1 cellular context compared by ENCODE assay signal in the genomic region with DNA sequence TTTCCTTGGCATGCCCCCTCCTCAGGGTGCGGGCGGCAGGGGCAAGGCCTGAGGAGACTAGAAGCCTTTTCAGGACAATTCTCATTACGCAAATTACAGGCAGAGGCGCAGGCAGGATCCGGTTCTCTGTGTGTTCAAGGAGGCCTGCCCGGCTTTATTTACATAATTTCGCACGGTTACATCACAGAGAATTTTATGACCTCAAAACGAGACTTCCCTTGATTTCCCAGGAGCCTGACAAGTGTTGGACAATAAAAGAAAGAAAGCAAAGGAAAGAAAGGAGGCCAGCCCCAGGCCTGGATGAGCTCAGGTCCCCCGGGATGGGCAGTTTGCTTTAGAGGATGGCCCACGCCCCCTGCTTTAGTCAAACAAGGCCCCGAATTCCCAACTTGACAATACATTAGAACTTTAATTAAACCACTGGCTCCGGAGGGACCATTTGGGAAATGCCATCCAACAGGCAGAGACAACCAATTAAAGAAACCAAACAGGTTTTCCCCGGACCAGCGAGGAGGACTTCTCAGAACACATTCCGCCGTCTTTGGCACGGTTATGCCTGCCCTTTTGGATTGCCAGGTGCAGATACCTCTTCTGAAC.
TF ChIP-seq lines count a peak whose summit lies in the region.

No MANE protein-coding gene starts in this region.

TF ChIP-seq in HEK293, 187 proteins besides CTCF, POLR2A, EP300 and RAD21 (continued from another document and continues in another):
- TF ChIP-seq PATZ1 (tag by site-specific recombination; IDR thresholded peaks at IDR 0.05) (0 out of 2 replicates have a peak, but pooled peaks have one; percentile 41), ZNF654 (tag by site-specific recombination; IDR thresholded peaks at IDR 0.05; ENCODE audit: low read depth) (no peak), ZNF629 (tag by site-specific recombination; IDR thresholded peaks at IDR 0.05) (peak; percentile 98), ZNF433 (tag by site-specific recombination; IDR thresholded peaks at IDR 0.05; ENCODE audit: low read depth) (no peak), GLI2 (tag by site-specific recombination; IDR thresholded peaks at IDR 0.05; ENCODE audit: borderline replicate concordance, low read depth) (no peak; the same call in 1 of the 2 replicates), RBAK (tag by site-specific recombination; IDR thresholded peaks at IDR 0.05) (no peak), ZXDB (tag by site-specific recombination; IDR thresholded peaks at IDR 0.05) (0 out of 2 replicates have a peak, but pooled peaks have one; percentile 43), HOXC10 (CRISPR knock-in tag; IDR thresholded peaks at IDR 0.05) (no peak), ZNF530 (tag by site-specific recombination; IDR thresholded peaks at IDR 0.05; ENCODE audit: low read depth) (no peak), HOXD13 (CRISPR knock-in tag; IDR thresholded peaks at IDR 0.05; ENCODE audit: borderline replicate concordance) (no peak), ZNF174 (tag by site-specific recombination; IDR thresholded peaks at IDR 0.05) (no peak), ZNF391 (tag by site-specific recombination; IDR thresholded peaks at IDR 0.05; ENCODE audit: borderline replicate concordance, low read depth) (no peak), ZNF571 (tag by site-specific recombination; IDR thresholded peaks at IDR 0.05) (no peak), MEIS1 (CRISPR knock-in tag; IDR thresholded peaks at IDR 0.05; ENCODE audit: borderline replicate concordance) (no peak), ZNF146 (tag by site-specific recombination; IDR thresholded peaks at IDR 0.05) (no peak), ZNF354C (tag by site-specific recombination; IDR thresholded peaks at IDR 0.05; ENCODE audit: borderline replicate concordance, low read depth) (no peak), KLF1 (tag by site-specific recombination; IDR thresholded peaks at IDR 0.05) (peak; percentile 65; the same call in 1 of the 2 replicates), MZF1 (tag by site-specific recombination; IDR thresholded peaks at IDR 0.05; ENCODE audit: borderline replicate concordance) (peak; percentile 45; the same call in 1 of the 2 replicates), ZNF76 (tag by site-specific recombination; IDR thresholded peaks at IDR 0.05; ENCODE audit: borderline replicate concordance, low read depth) (peak; percentile 48; the same call in 1 of the 2 replicates), ZNF248 (tag by site-specific recombination; IDR thresholded peaks at IDR 0.05) (no peak), HIC1 (tag by site-specific recombination; IDR thresholded peaks at IDR 0.05) (0 out of 2 replicates have a peak, but pooled peaks have one; percentile 32), SP2 (tag by site-specific recombination; IDR thresholded peaks at IDR 0.05) (no peak; the same call in 1 of the 2 replicates), ZBTB1 (tag by site-specific recombination; IDR thresholded peaks at IDR 0.05) (no peak; the same call in none of the 2 replicates), ZNF768 (tag by site-specific recombination; IDR thresholded peaks at IDR 0.05) (no peak)
- TF ChIP-seq, protein P1, sequence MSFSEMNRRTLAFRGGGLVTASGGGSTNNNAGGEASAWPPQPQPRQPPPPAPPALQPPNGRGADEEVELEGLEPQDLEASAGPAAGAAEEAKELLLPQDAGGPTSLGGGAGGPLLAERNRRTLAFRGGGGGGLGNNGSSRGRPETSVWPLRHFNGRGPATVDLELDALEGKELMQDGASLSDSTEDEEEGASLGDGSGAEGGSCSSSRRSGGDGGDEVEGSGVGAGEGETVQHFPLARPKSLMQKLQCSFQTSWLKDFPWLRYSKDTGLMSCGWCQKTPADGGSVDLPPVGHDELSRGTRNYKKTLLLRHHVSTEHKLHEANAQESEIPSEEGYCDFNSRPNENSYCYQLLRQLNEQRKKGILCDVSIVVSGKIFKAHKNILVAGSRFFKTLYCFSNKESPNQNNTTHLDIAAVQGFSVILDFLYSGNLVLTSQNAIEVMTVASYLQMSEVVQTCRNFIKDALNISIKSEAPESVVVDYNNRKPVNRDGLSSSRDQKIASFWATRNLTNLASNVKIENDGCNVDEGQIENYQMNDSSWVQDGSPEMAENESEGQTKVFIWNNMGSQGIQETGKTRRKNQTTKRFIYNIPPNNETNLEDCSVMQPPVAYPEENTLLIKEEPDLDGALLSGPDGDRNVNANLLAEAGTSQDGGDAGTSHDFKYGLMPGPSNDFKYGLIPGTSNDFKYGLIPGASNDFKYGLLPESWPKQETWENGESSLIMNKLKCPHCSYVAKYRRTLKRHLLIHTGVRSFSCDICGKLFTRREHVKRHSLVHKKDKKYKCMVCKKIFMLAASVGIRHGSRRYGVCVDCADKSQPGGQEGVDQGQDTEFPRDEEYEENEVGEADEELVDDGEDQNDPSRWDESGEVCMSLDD (tag by site-specific recombination; IDR thresholded peaks at IDR 0.05): no peak
- TF ChIP-seq, protein P2, sequence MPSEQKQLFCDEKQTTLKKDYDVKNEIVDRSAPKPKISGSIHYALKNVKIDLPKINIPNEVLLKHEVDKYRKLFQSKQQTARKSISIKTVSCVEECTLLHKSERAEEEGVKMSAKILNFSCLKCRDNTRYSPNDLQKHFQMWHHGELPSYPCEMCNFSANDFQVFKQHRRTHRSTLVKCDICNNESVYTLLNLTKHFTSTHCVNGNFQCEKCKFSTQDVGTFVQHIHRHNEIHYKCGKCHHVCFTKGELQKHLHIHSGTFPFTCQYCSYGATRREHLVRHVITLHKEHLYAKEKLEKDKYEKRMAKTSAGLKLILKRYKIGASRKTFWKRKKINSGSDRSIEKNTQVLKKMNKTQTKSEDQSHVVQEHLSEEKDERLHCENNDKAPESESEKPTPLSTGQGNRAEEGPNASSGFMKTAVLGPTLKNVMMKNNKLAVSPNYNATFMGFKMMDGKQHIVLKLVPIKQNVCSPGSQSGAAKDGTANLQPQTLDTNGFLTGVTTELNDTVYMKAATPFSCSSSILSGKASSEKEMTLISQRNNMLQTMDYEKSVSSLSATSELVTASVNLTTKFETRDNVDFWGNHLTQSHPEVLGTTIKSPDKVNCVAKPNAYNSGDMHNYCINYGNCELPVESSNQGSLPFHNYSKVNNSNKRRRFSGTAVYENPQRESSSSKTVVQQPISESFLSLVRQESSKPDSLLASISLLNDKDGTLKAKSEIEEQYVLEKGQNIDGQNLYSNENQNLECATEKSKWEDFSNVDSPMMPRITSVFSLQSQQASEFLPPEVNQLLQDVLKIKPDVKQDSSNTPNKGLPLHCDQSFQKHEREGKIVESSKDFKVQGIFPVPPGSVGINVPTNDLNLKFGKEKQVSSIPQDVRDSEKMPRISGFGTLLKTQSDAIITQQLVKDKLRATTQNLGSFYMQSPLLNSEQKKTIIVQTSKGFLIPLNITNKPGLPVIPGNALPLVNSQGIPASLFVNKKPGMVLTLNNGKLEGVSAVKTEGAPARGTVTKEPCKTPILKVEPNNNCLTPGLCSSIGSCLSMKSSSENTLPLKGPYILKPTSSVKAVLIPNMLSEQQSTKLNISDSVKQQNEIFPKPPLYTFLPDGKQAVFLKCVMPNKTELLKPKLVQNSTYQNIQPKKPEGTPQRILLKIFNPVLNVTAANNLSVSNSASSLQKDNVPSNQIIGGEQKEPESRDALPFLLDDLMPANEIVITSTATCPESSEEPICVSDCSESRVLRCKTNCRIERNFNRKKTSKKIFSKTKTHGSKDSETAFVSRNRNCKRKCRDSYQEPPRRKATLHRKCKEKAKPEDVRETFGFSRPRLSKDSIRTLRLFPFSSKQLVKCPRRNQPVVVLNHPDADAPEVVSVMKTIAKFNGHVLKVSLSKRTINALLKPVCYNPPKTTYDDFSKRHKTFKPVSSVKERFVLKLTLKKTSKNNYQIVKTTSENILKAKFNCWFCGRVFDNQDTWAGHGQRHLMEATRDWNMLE (tag by site-specific recombination; conservative IDR thresholded peaks at IDR 0.05; ENCODE audit: low read depth): no peak
- TF ChIP-seq, protein P3, sequence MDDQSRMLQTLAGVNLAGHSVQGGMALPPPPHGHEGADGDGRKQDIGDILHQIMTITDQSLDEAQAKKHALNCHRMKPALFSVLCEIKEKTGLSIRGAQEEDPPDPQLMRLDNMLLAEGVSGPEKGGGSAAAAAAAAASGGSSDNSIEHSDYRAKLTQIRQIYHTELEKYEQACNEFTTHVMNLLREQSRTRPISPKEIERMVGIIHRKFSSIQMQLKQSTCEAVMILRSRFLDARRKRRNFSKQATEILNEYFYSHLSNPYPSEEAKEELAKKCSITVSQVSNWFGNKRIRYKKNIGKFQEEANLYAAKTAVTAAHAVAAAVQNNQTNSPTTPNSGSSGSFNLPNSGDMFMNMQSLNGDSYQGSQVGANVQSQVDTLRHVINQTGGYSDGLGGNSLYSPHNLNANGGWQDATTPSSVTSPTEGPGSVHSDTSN (CRISPR knock-in tag; IDR thresholded peaks at IDR 0.05): no peak
- TF ChIP-seq, protein P4, sequence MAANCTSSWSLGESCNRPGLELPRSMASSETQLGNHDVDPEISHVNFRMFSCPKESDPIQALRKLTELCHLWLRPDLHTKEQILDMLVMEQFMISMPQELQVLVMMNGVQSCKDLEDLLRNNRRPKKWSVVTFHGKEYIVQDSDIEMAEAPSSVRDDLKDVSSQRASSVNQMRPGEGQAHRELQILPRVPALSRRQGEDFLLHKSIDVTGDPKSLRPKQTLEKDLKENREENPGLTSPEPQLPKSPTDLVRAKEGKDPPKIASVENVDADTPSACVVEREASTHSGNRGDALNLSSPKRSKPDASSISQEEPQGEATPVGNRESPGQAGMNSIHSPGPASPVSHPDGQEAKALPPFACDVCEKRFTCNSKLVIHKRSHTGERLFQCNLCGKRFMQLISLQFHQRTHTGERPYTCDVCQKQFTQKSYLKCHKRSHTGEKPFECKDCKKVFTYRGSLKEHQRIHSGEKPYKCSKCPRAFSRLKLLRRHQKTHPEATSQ (tag by site-specific recombination; IDR thresholded peaks at IDR 0.05): peak; percentile 59
- TF ChIP-seq, protein P5, sequence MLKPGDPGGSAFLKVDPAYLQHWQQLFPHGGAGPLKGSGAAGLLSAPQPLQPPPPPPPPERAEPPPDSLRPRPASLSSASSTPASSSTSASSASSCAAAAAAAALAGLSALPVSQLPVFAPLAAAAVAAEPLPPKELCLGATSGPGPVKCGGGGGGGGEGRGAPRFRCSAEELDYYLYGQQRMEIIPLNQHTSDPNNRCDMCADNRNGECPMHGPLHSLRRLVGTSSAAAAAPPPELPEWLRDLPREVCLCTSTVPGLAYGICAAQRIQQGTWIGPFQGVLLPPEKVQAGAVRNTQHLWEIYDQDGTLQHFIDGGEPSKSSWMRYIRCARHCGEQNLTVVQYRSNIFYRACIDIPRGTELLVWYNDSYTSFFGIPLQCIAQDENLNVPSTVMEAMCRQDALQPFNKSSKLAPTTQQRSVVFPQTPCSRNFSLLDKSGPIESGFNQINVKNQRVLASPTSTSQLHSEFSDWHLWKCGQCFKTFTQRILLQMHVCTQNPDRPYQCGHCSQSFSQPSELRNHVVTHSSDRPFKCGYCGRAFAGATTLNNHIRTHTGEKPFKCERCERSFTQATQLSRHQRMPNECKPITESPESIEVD (tag by site-specific recombination; IDR thresholded peaks at IDR 0.05): peak; percentile 76
- TF ChIP-seq, protein P6, sequence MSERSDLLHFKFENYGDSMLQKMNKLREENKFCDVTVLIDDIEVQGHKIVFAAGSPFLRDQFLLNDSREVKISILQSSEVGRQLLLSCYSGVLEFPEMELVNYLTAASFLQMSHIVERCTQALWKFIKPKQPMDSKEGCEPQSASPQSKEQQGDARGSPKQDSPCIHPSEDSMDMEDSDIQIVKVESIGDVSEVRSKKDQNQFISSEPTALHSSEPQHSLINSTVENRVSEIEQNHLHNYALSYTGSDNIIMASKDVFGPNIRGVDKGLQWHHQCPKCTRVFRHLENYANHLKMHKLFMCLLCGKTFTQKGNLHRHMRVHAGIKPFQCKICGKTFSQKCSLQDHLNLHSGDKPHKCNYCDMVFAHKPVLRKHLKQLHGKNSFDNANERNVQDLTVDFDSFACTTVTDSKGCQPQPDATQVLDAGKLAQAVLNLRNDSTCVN (tag by site-specific recombination; optimal IDR thresholded peaks at IDR 0.05): no peak
- TF ChIP-seq, protein P7, sequence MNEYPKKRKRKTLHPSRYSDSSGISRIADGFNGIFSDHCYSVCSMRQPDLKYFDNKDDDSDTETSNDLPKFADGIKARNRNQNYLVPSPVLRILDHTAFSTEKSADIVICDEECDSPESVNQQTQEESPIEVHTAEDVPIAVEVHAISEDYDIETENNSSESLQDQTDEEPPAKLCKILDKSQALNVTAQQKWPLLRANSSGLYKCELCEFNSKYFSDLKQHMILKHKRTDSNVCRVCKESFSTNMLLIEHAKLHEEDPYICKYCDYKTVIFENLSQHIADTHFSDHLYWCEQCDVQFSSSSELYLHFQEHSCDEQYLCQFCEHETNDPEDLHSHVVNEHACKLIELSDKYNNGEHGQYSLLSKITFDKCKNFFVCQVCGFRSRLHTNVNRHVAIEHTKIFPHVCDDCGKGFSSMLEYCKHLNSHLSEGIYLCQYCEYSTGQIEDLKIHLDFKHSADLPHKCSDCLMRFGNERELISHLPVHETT (tag by site-specific recombination; IDR thresholded peaks at IDR 0.05): 0 out of 2 replicates have a peak, but pooled peaks have one; percentile 60
